ENCODE assay signal across 7 cellular contexts in genomic region chr6:29589423-29590048, GRCh38. TPM values are rescaled to one million over a fixed set of nuclear protein-coding genes. Genes with fewer than 3 reads are reported as not detected.
DNase-seq lines count a peak whose midpoint lies in the region; ATAC-seq, FAIRE-seq and TF ChIP-seq lines count a peak whose summit lies in the region.

No MANE protein-coding gene starts in this region.

- peak; percentile 85 for TF ChIP-seq CTCF in GM10266 (IDR thresholded peaks at IDR 0.05; ENCODE audit: control insufficient read depth, insufficient read depth, low read depth, missing control alignments)
- peak; percentile 96 for TF ChIP-seq CTCF in astrocyte (IDR thresholded peaks at IDR 0.05; ENCODE audit: insufficient read depth, low read depth, low read length)

- no peak overlapping the region for H3K9ac ChIP-seq in astrocyte (ENCODE audit: low read length)

- no CpG with 5 or more reads among the region's 3 CpGs for WGBS in iPS DF 6.9 (ENCODE audit: insufficient coverage, insufficient read length)

- no peaks in the 10 kb centered on the region for H3K79me2 ChIP-seq in astrocyte (ENCODE audit: insufficient read depth, low read length)

- H3K4me3 Mint-ChIP-seq in T-helper 17 cell = no peak overlapping the region
- peak overlapping the region; percentile 2 for H3K4me3 Mint-ChIP-seq in astrocyte (ENCODE audit: unreplicated experiment)

- no peaks in the 10 kb centered on the region for H3K4me1 ChIP-seq in astrocyte (ENCODE audit: insufficient read depth, low read length)
- H3K4me1 ChIP-seq in iPS DF 6.9 (ENCODE audit: control insufficient read depth, insufficient read depth, low read length) = 0 out of 2 replicates have a peak, but pooled peaks cover 2% of the 10 kb centered on the region

- H3K9me3 Mint-ChIP-seq in astrocyte (ENCODE audit: unreplicated experiment) = no peaks in the 10 kb centered on the region

- no peak overlapping the region for H3K27ac Mint-ChIP-seq in T-helper 17 cell
- H3K27ac Mint-ChIP-seq in astrocyte (ENCODE audit: unreplicated experiment) = no peak overlapping the region

- H3K27me3 ChIP-seq in astrocyte (ENCODE audit: insufficient read depth, low read length) (no peaks in the 10 kb centered on the region), iPS DF 6.9 (ENCODE audit: control insufficient read depth, insufficient read depth, low read length) (no peaks in the 10 kb centered on the region)

- ATAC-seq in T-helper 17 cell (peak; percentile 70), HG02852 (IDR thresholded peaks at IDR 0.05; ENCODE audit: unreplicated experiment) (no peak)

- no peaks in the 10 kb centered on the region for H4K20me1 ChIP-seq in astrocyte (ENCODE audit: insufficient read depth, low read length)

- H3K4me3 ChIP-seq in astrocyte (ENCODE audit: insufficient read depth, low read depth, low read length) = no peak overlapping the region
- no peak overlapping the region for H3K4me3 ChIP-seq in iPS DF 6.9 (ENCODE audit: low read length)

- H3K27me3 Mint-ChIP-seq in T-helper 17 cell (peaks cover 46% of the 10 kb centered on the region), astrocyte (ENCODE audit: low read depth, unreplicated experiment) (peaks cover 2% of the 10 kb centered on the region)

- H3K4me1 Mint-ChIP-seq in T-helper 17 cell = peaks cover 7% of the 10 kb centered on the region
- peaks cover 6% of the 10 kb centered on the region for H3K4me1 Mint-ChIP-seq in astrocyte (ENCODE audit: low read depth, unreplicated experiment)

- H3K36me3 ChIP-seq in astrocyte (ENCODE audit: insufficient read depth, low read length) (no peaks in the 10 kb centered on the region), iPS DF 6.9 (ENCODE audit: control insufficient read depth, insufficient read depth, low read length) (no peaks in the 10 kb centered on the region)

- H3K4me2 ChIP-seq in astrocyte (ENCODE audit: low read length) = no peak overlapping the region

- peaks cover 3% of the 10 kb centered on the region for H3K36me3 Mint-ChIP-seq in T-helper 17 cell (ENCODE audit: low read depth)
- no peaks in the 10 kb centered on the region for H3K36me3 Mint-ChIP-seq in astrocyte (ENCODE audit: low read depth, unreplicated experiment)

- H2AFZ ChIP-seq in astrocyte (ENCODE audit: low read depth, low read length) = no peak overlapping the region

- H3K27ac ChIP-seq in astrocyte (ENCODE audit: low read depth, low read length) (no peak overlapping the region), iPS DF 6.9 (ENCODE audit: low read length) (no peak overlapping the region)

- H3K9me3 ChIP-seq in T-helper 17 cell (ENCODE audit: control insufficient read depth, low read length, poor library complexity, severe bottlenecking) (no peaks in the 10 kb centered on the region), astrocyte (ENCODE audit: insufficient read depth, low read depth, low read length) (no peaks in the 10 kb centered on the region), iPS DF 6.9 (ENCODE audit: control insufficient read depth, insufficient read depth, low read length) (no peaks in the 10 kb centered on the region)

- FAIRE-seq in astrocyte (lab: Jason Lieb, UNC) = no peak

- DNase-seq in GM10266 (ENCODE audit: extremely low spot score) (peak; percentile 59), KG1 (lab: John Stamatoyannopoulos, UW) (peak; percentile 4), T-helper 17 cell (peak in 2 of 3 donors; percentile 21 to 46), astrocyte (ENCODE audit: low read depth) (peak; percentile 20), iPS DF 6.9 (ENCODE audit: low read depth, low spot score) (peak; percentile 45)
- DNase-seq in stimulated activated CD4-positive, alpha-beta T cell treated with anti-CD3 and anti-CD28 coated beads, Interleukin-12 subunit alpha, Interleukin-12 subunit beta, amount 100 ng/mL, for 48 hours (ENCODE audit: low read depth in 2 of 3, low spot score in 1 of 3) = peak; percentile 6 to 67 (median 14)

RNA-seq across cellular contexts. Expression of gene OR2H2, which starts 4.6 kb away (rescaled TPM):
- not detected for total RNA-seq in T-helper 17 cell
- not detected in 2 replicates for total RNA-seq in astrocyte

RNA-seq across cellular contexts. Expression of gene UBD, which starts 30.0 kb away (rescaled TPM):
- not detected for total RNA-seq in T-helper 17 cell
- 9.9 and 13.2 TPM in 2 replicates for total RNA-seq in astrocyte

RNA-seq across cellular contexts. Expression of gene GABBR1, which starts 43.4 kb away (rescaled TPM):
- total RNA-seq in T-helper 17 cell = 100 to 1,000 TPM; 101 to 139 TPM
- 61.4 and 66.3 TPM in 2 replicates for total RNA-seq in astrocyte

Comparison
In these comparisons a context has a peak if more than half of its experiments do, and no peak if none do; other contexts are left out.
1. DNase-seq: peak in every context shown above with its lines; median percentile 59 in GM10266; 45 in iPS DF 6.9; 34 in T-helper 17 cell; 20 in astrocyte; 14 in stimulated activated CD4-positive, alpha-beta T cell treated with anti-CD3 and anti-CD28 coated beads, Interleukin-12 subunit alpha, Interleukin-12 subunit beta, amount 100 ng/mL, for 48 hours; 4 in KG1.
2. RNA of gene UBD, which starts 30.0 kb away (total RNA-seq): 9.9 to 13.2 TPM in astrocyte; not detected in T-helper 17 cell; every median in the first group is over 10 times any median in the second.